In genomic region chr17:61409301-61410099, GRCh38 we compare ENCODE assay signal across 8 cellular contexts. TPM values are rescaled to one million over a fixed set of nuclear protein-coding genes. Genes with fewer than 3 reads are reported as not detected.
DNase-seq lines count a peak whose midpoint lies in the region; ATAC-seq, FAIRE-seq and TF ChIP-seq lines count a peak whose summit lies in the region.

No MANE protein-coding gene starts in this region.

- no peak for TF ChIP-seq EP300 in K562 (IDR thresholded peaks at IDR 0.05; ENCODE audit: low read length)

- H3K4me3 ChIP-seq in CD8-positive, alpha-beta memory T cell (ENCODE audit: low read length) = no peak overlapping the region
- H3K4me3 ChIP-seq in Peyer's patch = peak overlapping the region; percentile 16 to 50 (median 48)
- peak overlapping the region; percentile 51 for H3K4me3 ChIP-seq in K562
- peak overlapping the region; percentile 50 for H3K4me3 ChIP-seq in skeletal muscle cell (ENCODE audit: low read depth, low read length)

- no peaks in the 10 kb centered on the region for H3K9me3 Mint-ChIP-seq in CD8-positive, alpha-beta memory T cell

- H3K27ac Mint-ChIP-seq in CD8-positive, alpha-beta memory T cell = peak overlapping the region in 1 of 8 donors; percentile 56

- peaks cover 47% of the 10 kb centered on the region for H3K27me3 ChIP-seq in CD8-positive, alpha-beta memory T cell (ENCODE audit: insufficient read depth, low read length, poor library complexity, severe bottlenecking)
- H3K27me3 ChIP-seq in Peyer's patch (peaks cover 0 to 29% of the 10 kb centered on the region in 2 donors), K562 (ENCODE audit: control insufficient read depth in 2 of 2, insufficient read depth in 2 of 2, low read length in 2 of 2) (peaks cover 10 to 41% of the 10 kb centered on the region in 2 experiments; a peak in 3 of 5 replicates)

- BruUV-seq in K562 (replicated peaks; lab: Mats Ljungman, UMichigan) = no TSS peak

- peak overlapping the region; percentile 75 to 91 (median 77) for H3K4me3 Mint-ChIP-seq in CD8-positive, alpha-beta memory T cell

- no peaks in the 10 kb centered on the region for H4K20me1 ChIP-seq in K562 (replicated peaks; ENCODE audit: control insufficient read depth, insufficient read depth, low read length)

- POLR2A ChIA-PET in CD8-positive, alpha-beta memory T cell (lab: Charles Lee) = no interaction called here
- POLR2A ChIA-PET in K562 (lab: Yijun Ruan, JAX) = no interaction called here

- H3K4me1 Mint-ChIP-seq in CD8-positive, alpha-beta memory T cell = peaks cover 20 to 46% (median 23%) of the 10 kb centered on the region in 3 donors

- CTCF ChIA-PET in CD8-positive, alpha-beta memory T cell (lab: Charles Lee) = interaction anchor here (1.0 to 1.6 kb wide), 4 partner anchors 9 to 693 kb away, joined by 3 read pairs; no protein-coding TSS in a partner anchor
- CTCF ChIA-PET in K562 (lab: Yijun Ruan, JAX; ENCODE audit: low intra/inter-chr PET ratio) = interaction anchor here (0.9 kb wide), 1 partner anchor 438 kb away, joined by 5 read pairs; no protein-coding TSS in a partner anchor

- H3K27ac ChIP-seq in CD8-positive, alpha-beta memory T cell (ENCODE audit: low read depth, low read length) = no peak overlapping the region
- peak overlapping the region in 3 of 4 donors; percentile 33 to 78 (median 73) for H3K27ac ChIP-seq in Peyer's patch
- no peak overlapping the region for H3K27ac ChIP-seq in K562 (ENCODE audit: extremely low read depth, low read depth, low read length)

- H3K4me1 ChIP-seq in CD8-positive, alpha-beta memory T cell (ENCODE audit: insufficient read depth, low read length) = peaks cover 15% of the 10 kb centered on the region
- peaks cover 0 to 53% (median 32%) of the 10 kb centered on the region in 4 donors for H3K4me1 ChIP-seq in Peyer's patch
- peaks cover 0 to 38% of the 10 kb centered on the region in 2 experiments; a peak in 2 of 5 replicates for H3K4me1 ChIP-seq in K562 (replicated peaks in 1 of 2; ENCODE audit: control insufficient read depth in 2 of 2, insufficient read depth in 2 of 2, low read length in 2 of 2)

- peaks cover 43 to 50% of the 10 kb centered on the region in 2 donors for H3K27me3 Mint-ChIP-seq in CD8-positive, alpha-beta memory T cell

- FAIRE-seq in K562 (lab: Jason Lieb, UNC) = no peak

- peak overlapping the region in 1 of 2 experiments; percentile 82; a peak in 3 of 4 replicates for H3K9ac ChIP-seq in K562 (ENCODE audit: insufficient read depth in 1 of 2, low read depth in 2 of 2, low read length in 2 of 2)

- in situ Hi-C loops in K562 (cut with MboI) = no loop called here

- no peaks in the 10 kb centered on the region for H3K36me3 ChIP-seq in CD8-positive, alpha-beta memory T cell (ENCODE audit: insufficient read depth, low read length)
- H3K36me3 ChIP-seq in Peyer's patch = no peaks in the 10 kb centered on the region
- H3K36me3 ChIP-seq in K562 (ENCODE audit: control insufficient read depth, insufficient read depth, low read length) = no peaks in the 10 kb centered on the region

- peak overlapping the region; percentile 87 for H2AFZ ChIP-seq in K562 (ENCODE audit: low read depth, low read length)

- peak in 5 of 6 experiments; percentile 9 to 52 (median 45) for TF ChIP-seq CTCF in Peyer's patch (IDR thresholded peaks at IDR 0.05)
- TF ChIP-seq CTCF in K562 (IDR thresholded peaks at IDR 0.05 in 2 of 3, conservative IDR thresholded peaks at IDR 0.05 in 1 of 3; ENCODE audit: insufficient read depth in 2 of 3, low read depth in 1 of 3, low read length in 3 of 3) = peak; percentile 37 to 69 (median 53); a peak in 4 of 6 replicates

- peak in 1 of 5 donors; percentile 31 for DNase-seq in CD8-positive, alpha-beta memory T cell
- DNase-seq in Peyer's patch = peak in 2 of 3 donors; percentile 65 to 68
- DNase-seq in K562 (ENCODE audit: extremely low read depth in 1 of 4, low spot score in 3 of 4) = peak; percentile 50 to 83 (median 82)
- DNase-seq in iPS-NIHi11 (ENCODE audit: low spot score) = peak; percentile 78
- DNase-seq in skeletal muscle cell (ENCODE audit: low read depth) = no peak
- DNase-seq in central memory CD4-positive, alpha-beta T cell = no peak

- WGBS in K562 (ENCODE audit: insufficient coverage, low coverage, missing lambda C conversion rate) = 2% methylated on average over 50 of the region's 73 CpGs

- intact Hi-C loops in K562 (cut with micrococcal nuclease) = loop anchor here (10.0 kb wide), 1 partner anchor 425 kb away; no protein-coding TSS in a partner anchor

- ATAC-seq in GM21390 (IDR thresholded peaks at IDR 0.05; ENCODE audit: unreplicated experiment) (peak; percentile 34), K562 (peak; percentile 88), HG02642 (IDR thresholded peaks at IDR 0.05; ENCODE audit: poor library complexity, unreplicated experiment) (no peak)

- no peaks in the 10 kb centered on the region for H3K9me1 ChIP-seq in K562 (ENCODE audit: control insufficient read depth, insufficient read depth, low read length)

- no peaks in the 10 kb centered on the region for H3K36me3 Mint-ChIP-seq in CD8-positive, alpha-beta memory T cell

- peak in 1 of 2 experiments; percentile 74; a peak in 2 of 4 replicates for TF ChIP-seq RAD21 in K562 (CRISPR knock-in tag; conservative IDR thresholded peaks at IDR 0.05 in 1 of 2, IDR thresholded peaks at IDR 0.05 in 1 of 2)

- no peaks in the 10 kb centered on the region for H3K79me2 ChIP-seq in K562 (ENCODE audit: control insufficient read depth, insufficient read depth, low read length)

- no peaks in the 10 kb centered on the region for H3K9me3 ChIP-seq in CD8-positive, alpha-beta memory T cell (ENCODE audit: low read length)
- no peaks in the 10 kb centered on the region for H3K9me3 ChIP-seq in Peyer's patch
- no peaks in the 10 kb centered on the region for H3K9me3 ChIP-seq in K562 (replicated peaks; ENCODE audit: control insufficient read depth, insufficient read depth, low read depth, low read length)

- TF ChIP-seq POLR2A in Peyer's patch (IDR thresholded peaks at IDR 0.05) (no peak), K562 (conservative IDR thresholded peaks at IDR 0.05) (no peak)

- peak overlapping the region; percentile 71; the same call in 1 of the 2 replicates for H3K4me2 ChIP-seq in K562 (ENCODE audit: insufficient read depth, low read length)

TF ChIP-seq in K562, 482 proteins besides CTCF, POLR2A, EP300 and RAD21 (continues in another document):
- TF ChIP-seq NR3C1 (CRISPR knock-in tag; IDR thresholded peaks at IDR 0.05) = no peak
- TF ChIP-seq ATF2 (CRISPR knock-in tag; IDR thresholded peaks at IDR 0.05) = no peak
- TF ChIP-seq HOXB6 (CRISPR knock-in tag; IDR thresholded peaks at IDR 0.05; ENCODE audit: borderline replicate concordance) = no peak
- no peak for TF ChIP-seq NCOA2 (IDR thresholded peaks at IDR 0.05; ENCODE audit: partially characterized antibody in 2 of 2)

RNA-seq across cellular contexts. Expression of gene TBX2, which starts 9.9 kb away (rescaled TPM):
- under 1 TPM; 0.11 to 0.13 TPM for total RNA-seq in CD8-positive, alpha-beta memory T cell
- polyA plus RNA-seq in CD8-positive, alpha-beta memory T cell = not detected
- 10 to 100 TPM in 1 of 4 donors, 1 to 10 TPM in 3; 2.3 to 31.4 (median 8.2) TPM for total RNA-seq in Peyer's patch
- not detected in 2 replicates for total RNA-seq in K562 (2011; cell fraction: chromatin; rRNA removed; ENCODE audit: low replicate concordance)
- total RNA-seq in K562 (2011; cell fraction: nucleolus; rRNA removed) = not detected in 2 replicates
- total RNA-seq in K562 (2011; cell fraction: nucleoplasm; rRNA removed) = not detected in 2 replicates
- total RNA-seq in K562 (2014; rRNA removed) = not detected in 2 replicates
- not detected in 2 replicates for total RNA-seq in K562 (2014; rRNA removed; fragmentation: Illumina TruSeq; extraction: Trizol)
- total RNA-seq in K562 (2015; rRNA removed; fragmentation: Illumina TruSeq; extraction: Trizol) = not detected in 2 replicates
- total RNA-seq in K562 (2021) = 0.13 and 0.18 TPM in 2 replicates
- polyA plus RNA-seq in K562 (2011; rRNA removed) = not detected in 2 replicates
- polyA plus RNA-seq in K562 (2011; cell fraction: cytosol; rRNA removed) = not detected in 2 replicates
- not detected in 2 replicates for polyA plus RNA-seq in K562 (2011; cell fraction: nucleus; rRNA removed)
- polyA plus RNA-seq in K562 (2012) = 0.03 TPM in 1 of 2 replicates, not detected in the other
- polyA plus RNA-seq in K562 (2014; fragmentation: Illumina TruSeq; extraction: Trizol) = not detected in 2 replicates
- polyA plus RNA-seq in K562 (2014; fragmentation: Nextera tagmentation; extraction: Ambion mirVana) = not detected
- polyA plus RNA-seq in K562 (2014; rRNA removed) = not detected in 2 replicates
- not detected in 2 replicates for polyA minus RNA-seq in K562 (2011; rRNA and poly(A)+ RNA removed)
- not detected in 2 replicates for polyA minus RNA-seq in K562 (2011; cell fraction: cytosol; rRNA and poly(A)+ RNA removed)
- not detected in 2 replicates for polyA minus RNA-seq in K562 (2011; cell fraction: nucleus; rRNA and poly(A)+ RNA removed)

RNA-seq across cellular contexts. Expression of gene TBX4, which starts 42.7 kb away (rescaled TPM):
- total RNA-seq in CD8-positive, alpha-beta memory T cell = not detected
- polyA plus RNA-seq in CD8-positive, alpha-beta memory T cell = not detected
- not detected for total RNA-seq in Peyer's patch
- total RNA-seq in K562 (2011; cell fraction: chromatin; rRNA removed; ENCODE audit: low replicate concordance) = not detected in 2 replicates
- total RNA-seq in K562 (2011; cell fraction: nucleolus; rRNA removed) = not detected in 2 replicates
- not detected in 2 replicates for total RNA-seq in K562 (2011; cell fraction: nucleoplasm; rRNA removed)
- not detected in 2 replicates for total RNA-seq in K562 (2014; rRNA removed)
- not detected in 2 replicates for total RNA-seq in K562 (2014; rRNA removed; fragmentation: Illumina TruSeq; extraction: Trizol)
- not detected in 2 replicates for total RNA-seq in K562 (2015; rRNA removed; fragmentation: Illumina TruSeq; extraction: Trizol)
- total RNA-seq in K562 (2021) = not detected in 2 replicates
- not detected in 2 replicates for polyA plus RNA-seq in K562 (2011; rRNA removed)
- not detected in 2 replicates for polyA plus RNA-seq in K562 (2011; cell fraction: cytosol; rRNA removed)
- not detected in 2 replicates for polyA plus RNA-seq in K562 (2011; cell fraction: nucleus; rRNA removed)
- polyA plus RNA-seq in K562 (2012) = 0.06 TPM in 1 of 2 replicates, not detected in the other
- polyA plus RNA-seq in K562 (2014; fragmentation: Illumina TruSeq; extraction: Trizol) = not detected in 2 replicates
- polyA plus RNA-seq in K562 (2014; fragmentation: Nextera tagmentation; extraction: Ambion mirVana) = not detected
- polyA plus RNA-seq in K562 (2014; rRNA removed) = not detected in 2 replicates
- polyA minus RNA-seq in K562 (2011; rRNA and poly(A)+ RNA removed) = not detected in 2 replicates
- not detected in 2 replicates for polyA minus RNA-seq in K562 (2011; cell fraction: cytosol; rRNA and poly(A)+ RNA removed)
- not detected in 2 replicates for polyA minus RNA-seq in K562 (2011; cell fraction: nucleus; rRNA and poly(A)+ RNA removed)

Comparison
In these comparisons a context has a peak if more than half of its experiments do, and no peak if none do; other contexts are left out.
1. DNase-seq: peak in Peyer's patch (2 of 3), K562 (4 of 4) and iPS-NIHi11 (single experiment); none in skeletal muscle cell (single experiment) and central memory CD4-positive, alpha-beta T cell (single experiment).
2. H3K27ac ChIP-seq: peak in Peyer's patch (3 of 4); none in CD8-positive, alpha-beta memory T cell (single experiment) and K562 (single experiment).